In the genomic region with DNA sequence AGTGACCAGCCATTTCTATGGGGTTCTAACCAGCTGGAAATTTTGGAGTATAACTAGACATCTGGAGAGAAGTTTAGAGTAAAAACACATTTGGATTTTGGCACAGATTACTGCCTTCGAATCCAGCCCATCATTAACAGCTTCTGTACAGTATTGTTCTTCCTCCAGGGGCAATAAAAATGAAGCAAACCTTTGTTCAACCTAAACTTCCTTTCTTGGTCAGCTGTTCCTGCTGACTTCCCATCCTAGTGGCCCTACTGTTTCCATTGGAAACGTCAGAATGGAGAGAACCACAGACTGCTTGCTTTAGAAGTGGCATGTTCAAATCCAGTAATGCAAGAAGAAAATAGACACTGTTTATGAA, we compare ENCODE assay signal across 32 cellular contexts.
DNase-seq lines count a peak whose midpoint lies in the region; ATAC-seq and TF ChIP-seq lines count a peak whose summit lies in the region.
"Had no signal": no experiment of that assay in that cellular context is flagged by ENCODE, and none has a peak within 500 bp of the region (broad histone marks: within the 10 kb centered on the region; RNA-seq: fewer than 3 reads in every experiment).

No MANE protein-coding gene starts in this region.

- no peaks in the 10 kb centered on the region for H3K27me3 Mint-ChIP-seq in activated CD4-positive, alpha-beta T cell treated with anti-CD3 and anti-CD28 coated beads, Interleukin-2, amount 10 ng/mL, durations not matched to agents 24 days and 14 days
- no peaks in the 10 kb centered on the region for H3K27me3 Mint-ChIP-seq in activated naive CD8-positive, alpha-beta T cell
- H3K27me3 Mint-ChIP-seq: activated T-cell treated with anti-CD3 and anti-CD28 coated beads, Interleukin-2, amount 50 U/mL, for 24 hours; CD4-positive, alpha-beta T cell; effector memory CD8-positive, alpha-beta T cell; natural killer cell treated with Interleukin-12 subunit alpha and Interleukin-12 subunit beta and Interleukin-15 and Interleukin-18, amount 100 ng/mL, for 72 hours; T-cell had no signal

- no peak overlapping the region for H3K4me3 ChIP-seq in IMR-90 (ENCODE audit: insufficient read depth, low read depth, low read length)
- no peak overlapping the region for H3K4me3 ChIP-seq in HAP-1
- H3K4me3 ChIP-seq: colonic mucosa, gastroesophageal sphincter, GM23248, left lung, ovary, smooth muscle cell, tibial nerve had no signal

- H3K27me3 ChIP-seq in IMR-90 (ENCODE audit: control insufficient read depth, insufficient read depth, low read length) (no peaks in the 10 kb centered on the region), HAP-1 (ENCODE audit: low read depth) (no peaks in the 10 kb centered on the region)
- H3K27me3 ChIP-seq: colonic mucosa, gastroesophageal sphincter, left lung, ovary, tibial nerve had no signal

- H2BK5ac ChIP-seq in IMR-90 (ENCODE audit: low read depth, low read length, poor library complexity, severe bottlenecking): no peak overlapping the region

- H3K36me3 ChIP-seq in IMR-90 (ENCODE audit: control insufficient read depth, insufficient read depth, low read length) (no peaks in the 10 kb centered on the region), HAP-1 (replicated peaks) (no peaks in the 10 kb centered on the region)
- H3K36me3 ChIP-seq: colonic mucosa, gastroesophageal sphincter, left lung, ovary, tibial nerve had no signal

- no peak for TF ChIP-seq RAD21 in IMR-90 (IDR thresholded peaks at IDR 0.05; ENCODE audit: low read length)

- no peak overlapping the region for H2BK120ac ChIP-seq in IMR-90 (ENCODE audit: low read depth, low read length)

- H3K36me3 Mint-ChIP-seq in activated CD4-positive, alpha-beta T cell treated with anti-CD3 and anti-CD28 coated beads, Interleukin-2, amount 10 ng/mL, durations not matched to agents 24 days and 14 days (ENCODE audit: low read depth): peaks cover 28% of the 10 kb centered on the region
- H3K36me3 Mint-ChIP-seq in activated naive CD8-positive, alpha-beta T cell: peaks cover 33% of the 10 kb centered on the region
- H3K36me3 Mint-ChIP-seq: natural killer cell treated with Interleukin-12 subunit alpha and Interleukin-12 subunit beta and Interleukin-15 and Interleukin-18, amount 100 ng/mL, for 72 hours had no signal

- POLR2A ChIA-PET in IMR-90 (lab: Charles Lee; ENCODE audit: unreplicated experiment): no interaction called here

- no peak for TF ChIP-seq POLR2A in IMR-90 (IDR thresholded peaks at IDR 0.05; ENCODE audit: low read depth, low read length)

- no CpG with 5 or more reads among the region's 2 CpGs for WGBS in IMR-90 (ENCODE audit: extremely low coverage in 2 of 2, insufficient read length in 1 of 2), 2 experiments

- no peak overlapping the region for H2AK5ac ChIP-seq in IMR-90 (ENCODE audit: low read depth, low read length)

- no TSS peak for BruUV-seq in IMR-90 (replicated peaks; lab: Mats Ljungman, UMichigan)

- H3K9me1 ChIP-seq in IMR-90 (ENCODE audit: insufficient read depth, low read length): peaks cover 3% of the 10 kb centered on the region

- no peak overlapping the region for H4K5ac ChIP-seq in IMR-90 (ENCODE audit: low read depth, low read length)

- H3K9me3 ChIP-seq in IMR-90 (ENCODE audit: control insufficient read depth, insufficient read depth, low read length) (no peaks in the 10 kb centered on the region), HAP-1 (no peaks in the 10 kb centered on the region)
- H3K9me3 ChIP-seq: colonic mucosa, gastroesophageal sphincter, left lung, ovary, tibial nerve had no signal

- dilution Hi-C loops in IMR-90 (cut with HindIII; ENCODE audit: low sequenced_read_pairs, unreplicated experiment): no loop called here

- no peak for TF ChIP-seq CTCF in IMR-90 (conservative IDR thresholded peaks at IDR 0.05; ENCODE audit: low read depth, low read length)

- no peak for DNase-seq in activated CD4-positive, alpha-beta T cell treated with anti-CD3 and anti-CD28 coated beads, Interleukin-2, amount 10 ng/mL, durations not matched to agents 24 days and 14 days
- DNase-seq in activated CD4-positive, alpha-beta T cell treated with anti-CD3 and anti-CD28 coated beads for 1 hour: no peak
- no peak for DNase-seq in IMR-90
- peak; percentile 30 for DNase-seq in left kidney (ENCODE audit: low read depth, low spot score)
- DNase-seq in HAP-1 (ENCODE audit: low spot score in 2 of 2): no peak
- no peak for DNase-seq in effector CD4-positive, alpha-beta T cell
- DNase-seq in G401 (ENCODE audit: low spot score): no peak
- DNase-seq: activated CD4-positive, CD25-positive, alpha-beta regulatory T cell treated with anti-CD3 and anti-CD28 coated beads, Interleukin-2, amount 50 U/mL, for 72 hours; activated naive CD4-positive, alpha-beta T cell treated with anti-CD3 and anti-CD28 coated beads for 36 hours; activated T-cell treated with anti-CD3 and anti-CD28 coated beads, Interleukin-2, amount 50 U/mL, for 24 hours; CD4-positive, alpha-beta T cell; colonic mucosa; effector memory CD8-positive, alpha-beta T cell; GM23248; hippocampal formation; immature natural killer cell; left lung; midbrain; MV-4-11; NCI-H2171; NCI-H524 treated with DMSO at 0.1 percent for 48 hours; ovary; SIG-M5; stimulated activated CD4-positive, alpha-beta T cell treated with anti-CD3 and anti-CD28 coated beads, Interleukin-1b, Interleukin-23, amount 100 ng/mL, for 48 hours; T-cell had no signal

- no peak overlapping the region for H3K27ac ChIP-seq in IMR-90 (ENCODE audit: insufficient read depth, low read length)
- H3K27ac ChIP-seq: colonic mucosa, gastroesophageal sphincter, GM23248, left lung, ovary, tibial nerve had no signal

- H3K14ac ChIP-seq in IMR-90 (replicated peaks; ENCODE audit: low read depth, low read length): no peak overlapping the region

- no peak overlapping the region for H3K4me3 Mint-ChIP-seq in activated CD4-positive, alpha-beta T cell treated with anti-CD3 and anti-CD28 coated beads, Interleukin-2, amount 10 ng/mL, durations not matched to agents 24 days and 14 days
- no peak overlapping the region for H3K4me3 Mint-ChIP-seq in activated naive CD8-positive, alpha-beta T cell
- H3K4me3 Mint-ChIP-seq: activated naive CD4-positive, alpha-beta T cell treated with anti-CD3 and anti-CD28 coated beads for 36 hours; activated T-cell treated with anti-CD3 and anti-CD28 coated beads, Interleukin-2, amount 50 U/mL, for 24 hours; CD4-positive, alpha-beta T cell; effector memory CD8-positive, alpha-beta T cell; immature natural killer cell; natural killer cell treated with Interleukin-12 subunit alpha and Interleukin-12 subunit beta and Interleukin-15 and Interleukin-18, amount 100 ng/mL, for 72 hours; T-cell had no signal

- no peak overlapping the region for H2BK20ac ChIP-seq in IMR-90 (ENCODE audit: low read depth, low read length)

- H3K79me1 ChIP-seq in IMR-90 (ENCODE audit: low read depth in 1 of 2, low read length in 2 of 2): peaks cover 26 to 58% of the 10 kb centered on the region in 2 experiments

- H4K91ac ChIP-seq in IMR-90 (ENCODE audit: insufficient read depth, low read depth, low read length): no peak overlapping the region

- H3K4me1 ChIP-seq in IMR-90 (ENCODE audit: control insufficient read depth, insufficient read depth, low read length) (peaks cover 5% of the 10 kb centered on the region), HAP-1 (peaks cover 19% of the 10 kb centered on the region)
- H3K4me1 ChIP-seq: colonic mucosa, left lung had no signal

- peaks cover 35% of the 10 kb centered on the region for H3K4me1 Mint-ChIP-seq in activated CD4-positive, alpha-beta T cell treated with anti-CD3 and anti-CD28 coated beads, Interleukin-2, amount 10 ng/mL, durations not matched to agents 24 days and 14 days
- peaks cover 79% of the 10 kb centered on the region for H3K4me1 Mint-ChIP-seq in activated naive CD8-positive, alpha-beta T cell (ENCODE audit: low read depth)

- H3K56ac ChIP-seq in IMR-90 (ENCODE audit: extremely low read depth, insufficient read depth, low read length): no peak overlapping the region

- no peak overlapping the region for H3K18ac ChIP-seq in IMR-90 (ENCODE audit: low read depth, low read length)

- peak overlapping the region; percentile 22 for H3K27ac Mint-ChIP-seq in activated CD4-positive, alpha-beta T cell treated with anti-CD3 and anti-CD28 coated beads, Interleukin-2, amount 10 ng/mL, durations not matched to agents 24 days and 14 days
- peak overlapping the region; percentile 23 for H3K27ac Mint-ChIP-seq in activated naive CD8-positive, alpha-beta T cell
- H3K27ac Mint-ChIP-seq: activated naive CD4-positive, alpha-beta T cell treated with anti-CD3 and anti-CD28 coated beads for 36 hours; effector memory CD8-positive, alpha-beta T cell; natural killer cell treated with Interleukin-12 subunit alpha and Interleukin-12 subunit beta and Interleukin-15 and Interleukin-18, amount 100 ng/mL, for 72 hours had no signal

- H3K23ac ChIP-seq in IMR-90 (ENCODE audit: low read depth, low read length): peak overlapping the region; percentile 11; the same call in 1 of the 2 replicates

- intact Hi-C loops in activated CD4-positive, alpha-beta T cell treated with anti-CD3 and anti-CD28 coated beads, Interleukin-2, amount 10 ng/mL, durations not matched to agents 24 days and 14 days (cut with micrococcal nuclease): no loop called here
- intact Hi-C loops in IMR-90 (cut with micrococcal nuclease): no loop called here

- CTCF ChIA-PET in IMR-90 (lab: Yijun Ruan, JAX): no interaction called here

- H3K4me2 ChIP-seq in IMR-90 (ENCODE audit: low read depth, low read length): no peak overlapping the region
- H3K4me2 ChIP-seq: smooth muscle cell had no signal

- no peak overlapping the region for H4K8ac ChIP-seq in IMR-90 (ENCODE audit: low read depth in 2 of 2, low read length in 2 of 2)

- no peak overlapping the region for H2AK9ac ChIP-seq in IMR-90 (replicated peaks; ENCODE audit: low read depth, low read length, poor library complexity)

- H3K9me3 Mint-ChIP-seq in activated CD4-positive, alpha-beta T cell treated with anti-CD3 and anti-CD28 coated beads, Interleukin-2, amount 10 ng/mL, durations not matched to agents 24 days and 14 days: peaks cover 11% of the 10 kb centered on the region
- H3K9me3 Mint-ChIP-seq in activated naive CD8-positive, alpha-beta T cell (ENCODE audit: low read depth): no peaks in the 10 kb centered on the region
- H3K9me3 Mint-ChIP-seq: activated naive CD4-positive, alpha-beta T cell treated with anti-CD3 and anti-CD28 coated beads for 36 hours; activated T-cell treated with anti-CD3 and anti-CD28 coated beads, Interleukin-2, amount 50 U/mL, for 24 hours; CD4-positive, alpha-beta T cell; effector memory CD8-positive, alpha-beta T cell; immature natural killer cell; natural killer cell treated with Interleukin-12 subunit alpha and Interleukin-12 subunit beta and Interleukin-15 and Interleukin-18, amount 100 ng/mL, for 72 hours; T-cell had no signal

- H4K20me1 ChIP-seq in IMR-90 (ENCODE audit: insufficient read depth, low read length): no peaks in the 10 kb centered on the region; the same call in 1 of the 2 replicates

- no peak overlapping the region for H2BK15ac ChIP-seq in IMR-90 (ENCODE audit: low read depth, low read length)

- in situ Hi-C loops in IMR-90 (cut with MboI; ENCODE audit: low sequenced_read_pairs) (no loop called here), HAP-1 (cut with MboI; ENCODE audit: low sequenced_read_pairs) (no loop called here), G401 (cut with HindIII; ENCODE audit: low sequenced_read_pairs) (no loop called here)

- H3K9ac ChIP-seq in IMR-90 (ENCODE audit: low read depth, low read length): no peak overlapping the region
- H3K9ac ChIP-seq: GM23248 had no signal

- H3K4ac ChIP-seq in IMR-90 (ENCODE audit: low read depth, low read length): no peak overlapping the region

- H2AFZ ChIP-seq in IMR-90 (replicated peaks; ENCODE audit: low read length, poor library complexity): no peak overlapping the region
- H2AFZ ChIP-seq: GM23248 had no signal

- no peak for ATAC-seq in IMR-90 (ENCODE audit: low read depth)
- ATAC-seq: effector memory CD8-positive, alpha-beta T cell; esophagus mucosa; gastroesophageal sphincter; HepG2; left lung; natural killer cell treated with Interleukin-12 subunit alpha and Interleukin-12 subunit beta and Interleukin-15 and Interleukin-18, amount 100 ng/mL, for 72 hours; T-cell had no signal
